In genomic region chr5:100900796-100901731, GRCh38 we compare ENCODE assay signal across 8 cellular contexts. TPM values are rescaled to one million over a fixed set of nuclear protein-coding genes. Genes with fewer than 3 reads are reported as not detected.
DNase-seq lines count a peak whose midpoint lies in the region; ATAC-seq and TF ChIP-seq lines count a peak whose summit lies in the region.

No MANE protein-coding gene starts in this region.

- H3K4me3 Mint-ChIP-seq in CD4-positive, alpha-beta T cell = peak overlapping the region; percentile 92
- H3K4me3 Mint-ChIP-seq in glutamatergic neuron (ENCODE audit: unreplicated experiment) = peak overlapping the region; percentile 92

- POLR2A ChIA-PET in CD4-positive, alpha-beta T cell (lab: Charles Lee) = interaction anchor here (0.8 to 6.5 kb wide), 25 partner anchors 11 to 1972 kb away, joined by 3 to 181 read pairs (median 5); partner anchors contain the start of genes CHD1 and FAM174A

- H3K4me3 ChIP-seq in trophoblast cell (ENCODE audit: low read depth, low read length) (peak overlapping the region; percentile 66), transverse colon (peak overlapping the region; percentile 1 to 58 (median 35))

- in situ Hi-C loops in transverse colon (cut with MboI; ENCODE audit: low pct_ligation_motif_present in 1 of 4, low pct_unique_long_range_greater_than_20kb in 1 of 4, low sequenced_read_pairs in 3 of 4) = no loop called here

- H3K36me3 Mint-ChIP-seq in CD4-positive, alpha-beta T cell (ENCODE audit: low read depth) = peaks cover 48% of the 10 kb centered on the region
- no peaks in the 10 kb centered on the region for H3K36me3 Mint-ChIP-seq in glutamatergic neuron (ENCODE audit: unreplicated experiment)

- no peak for TF ChIP-seq EP300 in transverse colon (IDR thresholded peaks at IDR 0.05; ENCODE audit: low read depth)

- H3K36me3 ChIP-seq in trophoblast cell (ENCODE audit: control insufficient read depth in 1 of 2, insufficient read depth in 2 of 2, low read length in 2 of 2) (no peaks in the 10 kb centered on the region), transverse colon (no peaks in the 10 kb centered on the region)

- H3K9me3 Mint-ChIP-seq in CD4-positive, alpha-beta T cell = no peaks in the 10 kb centered on the region
- peaks cover 3% of the 10 kb centered on the region for H3K9me3 Mint-ChIP-seq in glutamatergic neuron (ENCODE audit: unreplicated experiment)

- H2BK5ac ChIP-seq in trophoblast cell (ENCODE audit: low read depth, low read length, poor library complexity) = no peak overlapping the region

- H3K27ac Mint-ChIP-seq in CD4-positive, alpha-beta T cell = peak overlapping the region; percentile 93
- peak overlapping the region; percentile 81 for H3K27ac Mint-ChIP-seq in glutamatergic neuron (ENCODE audit: unreplicated experiment)

- CTCF ChIA-PET in CD4-positive, alpha-beta T cell (lab: Charles Lee) = interaction anchor here (0.6 to 3.9 kb wide), 15 partner anchors 7 to 163 kb away, joined by 3 to 14 read pairs (median 4); no protein-coding TSS in a partner anchor

- peak; percentile 75 to 86 (median 82) for DNase-seq in CD4-positive, alpha-beta T cell
- DNase-seq in HPDE6-E6E7 (ENCODE audit: extremely low spot score) (peak; percentile 34), RPMI7951 (ENCODE audit: low read depth) (peak; percentile 36), glutamatergic neuron (peak; percentile 55), trophoblast cell (peak; percentile 91 to 92), transverse colon (peak; percentile 81)
- DNase-seq in activated T-helper 9 cell treated with anti-CD3 and anti-CD28 coated beads, Interleukin-2, amount 50 U/mL, for 16 hours (ENCODE audit: low read depth) = peak; percentile 90

- H3K27me3 Mint-ChIP-seq in CD4-positive, alpha-beta T cell = no peaks in the 10 kb centered on the region
- H3K27me3 Mint-ChIP-seq in glutamatergic neuron (ENCODE audit: unreplicated experiment) = peaks cover 16% of the 10 kb centered on the region

- no peak overlapping the region for H3K4ac ChIP-seq in trophoblast cell (ENCODE audit: low read depth, low read length)

- no peaks in the 10 kb centered on the region for H3K27me3 ChIP-seq in CD4-positive, alpha-beta T cell (ENCODE audit: control insufficient read depth, insufficient read depth, low read length)
- H3K27me3 ChIP-seq in trophoblast cell (ENCODE audit: insufficient read depth, low read length) (peaks cover 8% of the 10 kb centered on the region), transverse colon (peaks cover 48% of the 10 kb centered on the region)

- no CpG with 5 or more reads among the region's 46 CpGs for WGBS in trophoblast cell (ENCODE audit: extremely low coverage, insufficient coverage, insufficient read length)
- 1 to 2% methylated on average over 5 to 32 of the region's 46 CpGs for WGBS in transverse colon (ENCODE audit: low coverage in 1 of 2), 2 donors

- H4K8ac ChIP-seq in trophoblast cell (ENCODE audit: low read depth, low read length) = peak overlapping the region; percentile 34

- peaks cover 3% of the 10 kb centered on the region for H3K79me1 ChIP-seq in trophoblast cell (ENCODE audit: low read length)

- peak overlapping the region; percentile 49 for H3K14ac ChIP-seq in trophoblast cell (ENCODE audit: low read length)

- peak overlapping the region; percentile 25 for H2BK120ac ChIP-seq in trophoblast cell (ENCODE audit: insufficient read depth, low read length, poor library complexity)

- H3K18ac ChIP-seq in trophoblast cell (ENCODE audit: low read length) = peak overlapping the region; percentile 52

- H3K9ac ChIP-seq in trophoblast cell (ENCODE audit: low read length) = no peak overlapping the region

- peak overlapping the region; percentile 49 for H4K12ac ChIP-seq in trophoblast cell (ENCODE audit: low read depth, low read length)

- H3K23ac ChIP-seq in trophoblast cell (ENCODE audit: low read length) = no peak overlapping the region

- H2AFZ ChIP-seq in trophoblast cell (ENCODE audit: insufficient read depth, low read length, poor library complexity) = peak overlapping the region; percentile 26

- H2AK5ac ChIP-seq in trophoblast cell (ENCODE audit: low read length) = no peak overlapping the region

- H3K4me1 Mint-ChIP-seq in CD4-positive, alpha-beta T cell (ENCODE audit: low read depth) = peaks cover 58% of the 10 kb centered on the region
- H3K4me1 Mint-ChIP-seq in glutamatergic neuron (ENCODE audit: low read depth, unreplicated experiment) = peaks cover 13% of the 10 kb centered on the region

- H4K91ac ChIP-seq in trophoblast cell (ENCODE audit: low read depth, low read length) = no peak overlapping the region

- no peak for TF ChIP-seq CTCF in CD4-positive, alpha-beta T cell (IDR thresholded peaks at IDR 0.05)
- TF ChIP-seq CTCF in glutamatergic neuron (IDR thresholded peaks at IDR 0.05; ENCODE audit: partially characterized antibody, unreplicated experiment) (no peak), transverse colon (IDR thresholded peaks at IDR 0.05) (no peak)

- no peaks in the 10 kb centered on the region for H3K79me2 ChIP-seq in trophoblast cell (ENCODE audit: control insufficient read depth, insufficient read depth, low read length, poor library complexity)

- peak; percentile 43 for ATAC-seq in CD4-positive, alpha-beta T cell (ENCODE audit: poor library complexity)
- peak; percentile 31 for ATAC-seq in GM19455 (IDR thresholded peaks at IDR 0.05; ENCODE audit: unreplicated experiment)

- peak; percentile 50 for TF ChIP-seq POLR2A in transverse colon (IDR thresholded peaks at IDR 0.05)

- H3K4me2 ChIP-seq in trophoblast cell (ENCODE audit: low read length) = peak overlapping the region; percentile 94

- H3K27ac ChIP-seq in CD4-positive, alpha-beta T cell (ENCODE audit: low read depth, low read length) = peak overlapping the region; percentile 96
- H3K27ac ChIP-seq in trophoblast cell (ENCODE audit: low read depth, low read length) (no peak overlapping the region), transverse colon (peak overlapping the region; percentile 76 to 82 (median 80))

- no peaks in the 10 kb centered on the region for H3K9me3 ChIP-seq in CD4-positive, alpha-beta T cell (ENCODE audit: control insufficient read depth, low read length)
- H3K9me3 ChIP-seq in trophoblast cell (ENCODE audit: insufficient read depth, low read depth, low read length) (peaks cover 3% of the 10 kb centered on the region), transverse colon (no peaks in the 10 kb centered on the region)

- H3K4me1 ChIP-seq in trophoblast cell (ENCODE audit: control insufficient read depth in 1 of 2, insufficient read depth in 2 of 2, low read length in 2 of 2) (peaks cover 5 to 8% of the 10 kb centered on the region in 2 experiments), transverse colon (peaks cover 0 to 16% (median 0%) of the 10 kb centered on the region in 4 donors)

- intact Hi-C loops in CD4-positive, alpha-beta T cell (cut with DNase I, micrococcal nuclease) = loop anchor here (5.0 kb wide), 6 partner anchors 64 to 1974 kb away; partner anchors contain the start of genes FAM174A (in 2 of the 2) and CHD1 (in 1 of the 2)
- intact Hi-C loops in transverse colon (cut with DNase I; ENCODE audit: low total_unique reads) = no loop called here

- H2BK12ac ChIP-seq in trophoblast cell (ENCODE audit: low read length) = no peak overlapping the region

RNA-seq across cellular contexts. Expression of gene ST8SIA4, which starts 2.0 kb away (rescaled TPM):
- 10 to 100 TPM; 17.8 to 19.5 TPM for total RNA-seq in CD4-positive, alpha-beta T cell
- 0.36 and 0.39 TPM in 2 replicates for total RNA-seq in RPMI7951 (2014; rRNA removed; shearing (Covaris generic))
- 12.6 TPM for total RNA-seq in glutamatergic neuron (ENCODE audit: unreplicated experiment)
- polyA plus RNA-seq in trophoblast cell (2013) = 5.3 TPM in 2 replicates
- 1 to 10 TPM in 3 of 4 donors, under 1 TPM in 1; 0.37 to 6.0 (median 2.2) TPM for total RNA-seq in transverse colon

Comparison
In these comparisons a context has a peak if more than half of its experiments do, and no peak if none do; other contexts are left out.
1. DNase-seq: peak in every context shown above with its lines; median percentile 92 in trophoblast cell; 90 in activated T-helper 9 cell treated with anti-CD3 and anti-CD28 coated beads, Interleukin-2, amount 50 U/mL, for 16 hours; 82 in CD4-positive, alpha-beta T cell; 81 in transverse colon; 55 in glutamatergic neuron; 36 in RPMI7951; 34 in HPDE6-E6E7.